30 cellular contexts compared by ENCODE assay signal in genomic region chrX:155923200-155923599, GRCh38.
"Had no signal": no experiment of that assay in that cellular context is flagged by ENCODE, and none has a peak within 500 bp of the region (broad histone marks: within the 10 kb centered on the region; RNA-seq: fewer than 3 reads in every experiment).

No MANE protein-coding gene starts in this region.

- H3K4me1 Mint-ChIP-seq: nephron; stimulated activated effector memory CD8-positive, alpha-beta T cell treated with anti-CD3 and anti-CD28 coated beads, Interleukin-12 subunit alpha, Interleukin-12 subunit beta, amount 100 ng/mL, for 72 hours had no signal

- DNase-seq: activated CD4-positive, alpha-beta T cell treated with anti-CD3 and anti-CD28 coated beads for 4 hours; activated CD4-positive, alpha-beta T cell treated with anti-CD3 and anti-CD28 coated beads, Interleukin-2, amount 50 U/mL, for 48 hours; activated CD4-positive, CD25-positive, alpha-beta regulatory T cell; activated CD8-positive, alpha-beta memory T cell treated with anti-CD3 and anti-CD28 coated beads, Interleukin-2, amount 50 U/mL, for 48 hours; activated naive CD4-positive, alpha-beta T cell; activated T-cell treated with anti-CD3 and anti-CD28 coated beads, Interleukin-2, amount 50 U/mL, for 4 hours; adrenal gland; brain microvascular endothelial cell; caudate nucleus; dorsolateral prefrontal cortex; esophagus squamous epithelium; gastrocnemius medialis; head of caudate nucleus; hypothalamus; left cardiac atrium; pancreas; psoas muscle; stimulated activated CD4-positive, alpha-beta T cell treated with anti-CD3 and anti-CD28 coated beads, Interleukin-12 subunit alpha, Interleukin-12 subunit beta, amount 100 ng/mL, for 4 hours; stomach; trophoblast cell; uterus had no signal

- H3K36me3 ChIP-seq: adrenal gland, brain microvascular endothelial cell, gastrocnemius medialis, pancreas, right atrium auricular region, uterus had no signal

- H3K4me3 ChIP-seq: adrenal gland, ascending aorta, dorsolateral prefrontal cortex, esophagus squamous epithelium, gastrocnemius medialis, pancreas, psoas muscle, right atrium auricular region, stomach, uterus had no signal

- H3K9me3 Mint-ChIP-seq: stimulated activated effector memory CD8-positive, alpha-beta T cell treated with anti-CD3 and anti-CD28 coated beads, Interleukin-12 subunit alpha, Interleukin-12 subunit beta, amount 100 ng/mL, for 72 hours had no signal

- H3K27ac ChIP-seq: adrenal gland, ascending aorta, brain microvascular endothelial cell, dorsolateral prefrontal cortex, esophagus squamous epithelium, gastrocnemius medialis, neutrophil, pancreas, psoas muscle, right atrium auricular region, stomach, uterus had no signal

- H3K9me3 ChIP-seq: adrenal gland, ascending aorta, gastrocnemius medialis, neutrophil, pancreas, psoas muscle, right atrium auricular region, uterus had no signal

- H3K4me3 Mint-ChIP-seq: activated naive CD8-positive, alpha-beta T cell; activated T-cell treated with anti-CD3 and anti-CD28 coated beads, Interleukin-2, amount 50 U/mL, for 4 hours; memory B cell; nephron; stimulated activated effector memory CD8-positive, alpha-beta T cell treated with anti-CD3 and anti-CD28 coated beads, Interleukin-12 subunit alpha, Interleukin-12 subunit beta, amount 100 ng/mL, for 72 hours had no signal

- ATAC-seq: activated T-cell treated with anti-CD3 and anti-CD28 coated beads, Interleukin-2, amount 50 U/mL, for 4 hours; gastrocnemius medialis; left cardiac atrium; pancreas; psoas muscle; stimulated activated effector memory CD8-positive, alpha-beta T cell treated with anti-CD3 and anti-CD28 coated beads, Interleukin-12 subunit alpha, Interleukin-12 subunit beta, amount 100 ng/mL, for 72 hours had no signal

- FAIRE-seq: islet of Langerhans had no signal

- H3K27ac Mint-ChIP-seq: activated naive CD8-positive, alpha-beta T cell; activated T-helper 2 cell treated with anti-CD3 and anti-CD28 coated beads, Interferon-gamma antibody, Interleukin-2, Interleukin-4, amounts not matched to agents 10 μg/mL and 5 μg/mL and 100 μg/mL, durations not matched to agents 14 hours and 24 hours and 36 hours; memory B cell; nephron; stimulated activated effector memory CD8-positive, alpha-beta T cell treated with anti-CD3 and anti-CD28 coated beads, Interleukin-12 subunit alpha, Interleukin-12 subunit beta, amount 100 ng/mL, for 72 hours had no signal

- H3K27me3 ChIP-seq: adrenal gland, ascending aorta, brain microvascular endothelial cell, esophagus squamous epithelium, gastrocnemius medialis, neutrophil, pancreas, right atrium auricular region, stomach, uterus had no signal

- H3K4me1 ChIP-seq: adrenal gland, ascending aorta, esophagus squamous epithelium, gastrocnemius medialis, pancreas, psoas muscle, right atrium auricular region, stomach, uterus had no signal

- H3K27me3 Mint-ChIP-seq: activated naive CD8-positive, alpha-beta T cell; memory B cell had no signal
